28 cellular contexts compared by ENCODE assay signal in the genomic region with DNA sequence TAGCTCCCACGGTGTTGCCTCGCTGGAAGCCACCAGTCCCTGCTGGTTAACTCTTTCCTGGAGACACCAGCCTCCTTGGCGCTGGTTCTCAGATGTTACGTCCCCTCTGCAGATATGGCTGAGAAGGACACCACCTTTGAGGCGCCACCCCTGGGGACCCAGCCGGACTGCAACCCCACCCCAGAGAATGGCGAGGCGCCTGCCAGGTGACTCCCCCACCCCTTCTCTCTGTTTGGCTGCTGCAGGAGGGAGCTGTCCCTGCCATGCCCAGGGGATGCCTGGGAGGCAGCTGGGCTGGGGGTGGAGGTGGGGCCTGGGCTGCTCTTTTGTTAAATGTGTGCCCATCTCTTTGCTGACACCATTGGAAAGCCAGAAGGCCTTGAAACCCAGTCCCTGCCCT. TPM values are rescaled to one million over a fixed set of nuclear protein-coding genes. Genes with fewer than 3 reads are reported as not detected.
"Had no signal": no experiment of that assay in that cellular context is flagged by ENCODE, and none has a peak within 500 bp of the region (broad histone marks: within the 10 kb centered on the region; RNA-seq: fewer than 3 reads in every experiment).

No MANE protein-coding gene starts in this region.

- H3K4me3 Mint-ChIP-seq: mesothelial cell of epicardium; naive B cell; natural killer cell; nephron progenitor cell; neural progenitor cell; stimulated activated effector memory CD8-positive, alpha-beta T cell treated with anti-CD3 and anti-CD28 coated beads, Interleukin-12 subunit alpha, Interleukin-12 subunit beta, amount 100 ng/mL, for 72 hours; stimulated activated naive CD8-positive, alpha-beta T cell treated with anti-CD3 and anti-CD28 coated beads, Interleukin-15, amount 100 ng/mL, for 72 hours; type B pancreatic cell had no signal

- DNase-seq: heart right ventricle; kidney glomerular epithelial cell; left colon; mesendoderm; naive B cell; natural killer cell; nephron progenitor cell; occipital lobe; ovary; sigmoid colon; small intestine; stimulated activated CD4-positive, alpha-beta T cell treated with anti-CD3 and anti-CD28 coated beads, Interleukin-4, amount 100 ng/mL, for 24 hours; stimulated activated naive CD4-positive, alpha-beta T cell treated with Interleukin-2 at 50 U/mL for 16 hours; stimulated activated naive CD8-positive, alpha-beta T cell treated with anti-CD3 and anti-CD28 coated beads, Interleukin-15, amount 100 ng/mL, for 72 hours; substantia nigra; uterus had no signal

- H3K4me1 ChIP-seq: neural progenitor cell, uterus had no signal

- H3K27me3 ChIP-seq: hepatocyte, neural progenitor cell, neutrophil, ovary, right atrium auricular region, sigmoid colon, spleen, tibial nerve, uterus had no signal

- H3K27ac ChIP-seq: heart right ventricle, hepatocyte, left lung, neural progenitor cell, neutrophil, ovary, right atrium auricular region, spleen, tibial nerve, uterus had no signal

- H3K4me2 ChIP-seq: hepatocyte, neural progenitor cell had no signal

- ATAC-seq: heart right ventricle; left colon; left lung; natural killer cell; stimulated activated effector memory CD8-positive, alpha-beta T cell treated with anti-CD3 and anti-CD28 coated beads, Interleukin-12 subunit alpha, Interleukin-12 subunit beta, amount 100 ng/mL, for 72 hours; stimulated activated naive CD8-positive, alpha-beta T cell treated with anti-CD3 and anti-CD28 coated beads, Interleukin-15, amount 100 ng/mL, for 72 hours had no signal

- H3K27ac Mint-ChIP-seq: mesothelial cell of epicardium; naive B cell; natural killer cell; nephron progenitor cell; neural progenitor cell; progenitor cell of endocrine pancreas; stimulated activated effector memory CD8-positive, alpha-beta T cell treated with anti-CD3 and anti-CD28 coated beads, Interleukin-12 subunit alpha, Interleukin-12 subunit beta, amount 100 ng/mL, for 72 hours; stimulated activated naive CD8-positive, alpha-beta T cell treated with anti-CD3 and anti-CD28 coated beads, Interleukin-15, amount 100 ng/mL, for 72 hours; type B pancreatic cell had no signal

- H3K36me3 Mint-ChIP-seq: mesothelial cell of epicardium, naive B cell, natural killer cell, neural progenitor cell, type B pancreatic cell had no signal

- H3K9me3 ChIP-seq: heart right ventricle, left lung, neutrophil, ovary, right atrium auricular region, sigmoid colon, spleen, tibial nerve, uterus had no signal

- H3K36me3 ChIP-seq: heart right ventricle, left lung, neural progenitor cell, neutrophil, ovary, right atrium auricular region, sigmoid colon, spleen, tibial nerve, uterus had no signal

- H3K9me3 Mint-ChIP-seq: naive B cell; natural killer cell; stimulated activated effector memory CD8-positive, alpha-beta T cell treated with anti-CD3 and anti-CD28 coated beads, Interleukin-12 subunit alpha, Interleukin-12 subunit beta, amount 100 ng/mL, for 72 hours; type B pancreatic cell had no signal

- H2AFZ ChIP-seq: hepatocyte, neural progenitor cell had no signal

- H3K4me3 ChIP-seq: heart right ventricle, hepatocyte, left lung, lung, neural progenitor cell, ovary, right atrium auricular region, sigmoid colon, spleen, tibial nerve, uterus had no signal

- H3K9ac ChIP-seq: neural progenitor cell had no signal

RNA-seq across cellular contexts. Expression of a gene that starts 43.6 kb away (rescaled TPM):
- total RNA-seq: progenitor cell of endocrine pancreas had no signal
